ENCODE assay signal across 24 cellular contexts in the genomic region with DNA sequence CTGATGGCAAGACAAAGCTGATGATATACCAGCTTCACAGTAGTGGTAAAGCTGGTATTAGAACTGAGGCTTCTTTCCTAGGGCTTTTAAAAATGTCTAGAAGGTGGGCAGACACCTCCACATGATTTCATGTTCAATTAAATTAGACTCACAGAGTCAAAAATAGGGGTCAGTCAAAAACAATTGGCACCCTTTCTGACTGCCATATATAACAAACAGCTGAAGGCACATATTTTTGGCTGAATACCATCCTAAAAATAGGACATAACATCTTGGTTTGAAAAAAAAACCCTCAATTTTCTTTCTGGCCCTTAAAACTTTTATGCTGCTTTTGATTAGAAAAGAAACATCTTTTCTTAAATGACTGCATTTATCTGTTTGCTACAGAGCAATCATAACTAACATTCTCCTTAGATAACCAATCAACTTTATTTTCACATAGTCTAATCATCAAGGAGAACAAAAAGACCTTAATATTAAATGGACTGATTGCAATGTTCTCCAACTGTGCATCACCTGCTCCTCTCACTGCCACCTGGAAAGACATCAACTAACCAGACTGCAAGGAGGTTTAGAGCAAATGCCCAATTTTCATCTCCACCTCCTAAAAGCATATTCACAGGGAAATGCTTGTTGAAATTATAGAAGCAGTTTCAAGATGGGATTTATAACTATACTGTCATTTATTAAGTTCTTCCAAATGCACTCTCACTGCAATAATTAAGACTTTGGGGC. TPM values are rescaled to one million over a fixed set of nuclear protein-coding genes. Genes with fewer than 3 reads are reported as not detected.
A peak's percentile ranks its signal among the peaks of the same experiment; 100 is the strongest.
DNase-seq lines count a peak whose midpoint lies in the region; ATAC-seq and TF ChIP-seq lines count a peak whose summit lies in the region.
"Had no signal": no experiment of that assay in that cellular context is flagged by ENCODE, and none has a peak within 500 bp of the region (broad histone marks: within the 10 kb centered on the region; RNA-seq: fewer than 3 reads in every experiment).

No MANE protein-coding gene starts in this region.

- peak overlapping the region; percentile 86 for H3K27ac ChIP-seq in CD8-positive, alpha-beta T cell (ENCODE audit: low read depth, low read length)
- H3K27ac ChIP-seq in OCI-LY7 (ENCODE audit: low read depth, low read length, poor library complexity, severe bottlenecking) (no peak overlapping the region), prostate gland (no peak overlapping the region)
- H3K27ac ChIP-seq: SJCRH30 had no signal

- peaks cover 67% of the 10 kb centered on the region for H3K4me1 ChIP-seq in CD8-positive, alpha-beta T cell (ENCODE audit: insufficient read depth, low read length)
- H3K4me1 ChIP-seq in OCI-LY7 (ENCODE audit: insufficient read depth, low read length, poor library complexity, severe bottlenecking): peaks cover 31% of the 10 kb centered on the region
- H3K4me1 ChIP-seq in prostate gland (replicated peaks): peaks cover 3% of the 10 kb centered on the region

- H3K4me3 Mint-ChIP-seq in activated CD4-positive, alpha-beta T cell treated with anti-CD3 and anti-CD28 coated beads, Interleukin-2, amount 10 ng/mL, durations not matched to agents 24 days and 14 days: peak overlapping the region; percentile 52
- peak overlapping the region; percentile 89 for H3K4me3 Mint-ChIP-seq in CD8-positive, alpha-beta T cell
- H3K4me3 Mint-ChIP-seq in activated T-helper 17 cell treated with anti-CD3 and anti-CD28 coated beads, Interleukin-2, amount 50 U/mL, for 72 hours: no peak overlapping the region
- H3K4me3 Mint-ChIP-seq: GM23338 had no signal

- H3K4me3 ChIP-seq in CD8-positive, alpha-beta T cell (ENCODE audit: low read depth, low read length): peak overlapping the region; percentile 86
- no peak overlapping the region for H3K4me3 ChIP-seq in OCI-LY7 (ENCODE audit: low read depth, low read length, poor library complexity, severe bottlenecking)
- H3K4me3 ChIP-seq in prostate gland: no peak overlapping the region
- no peak overlapping the region for H3K4me3 ChIP-seq in MG63
- H3K4me3 ChIP-seq: GM23338, SJCRH30 had no signal

- no peak for DNase-seq in activated CD4-positive, alpha-beta T cell treated with anti-CD3 and anti-CD28 coated beads, Interleukin-2, amount 10 ng/mL, durations not matched to agents 24 days and 14 days
- DNase-seq in activated CD4-positive, alpha-beta T cell treated with anti-CD3 and anti-CD28 coated beads, Interleukin-2, amount 50 U/mL, for 1 hour: no peak
- DNase-seq in CD8-positive, alpha-beta T cell: no peak
- peak; percentile 55 for DNase-seq in myocyte (ENCODE audit: low read depth)
- no peak for DNase-seq in OCI-LY7 (ENCODE audit: low spot score)
- DNase-seq in prostate gland (ENCODE audit: low spot score): no peak
- no peak for DNase-seq in MG63
- DNase-seq: activated CD4-positive, alpha-beta T cell treated with anti-CD3 and anti-CD28 coated beads, Interleukin-2, amount 50 U/mL, for 48 hours; amygdala; dermis blood vessel endothelial cell; glutamatergic neuron; Karpas-422; kidney glomerular epithelial cell; mammary epithelial cell; NCI-H2029 treated with DMSO at 0.1 percent for 48 hours; NCI-H226; NCI-H82; SJCRH30; stimulated activated CD4-positive, alpha-beta T cell treated with anti-CD3 and anti-CD28 coated beads, Interleukin-4, amount 100 ng/mL, for 4 hours; trophoblast cell had no signal

- no peak overlapping the region for H2AFZ ChIP-seq in OCI-LY7 (ENCODE audit: low read length)
- H2AFZ ChIP-seq: GM23338 had no signal

- H3K27me3 Mint-ChIP-seq in activated CD4-positive, alpha-beta T cell treated with anti-CD3 and anti-CD28 coated beads, Interleukin-2, amount 10 ng/mL, durations not matched to agents 24 days and 14 days: no peaks in the 10 kb centered on the region
- H3K27me3 Mint-ChIP-seq in CD8-positive, alpha-beta T cell (ENCODE audit: low read depth): no peaks in the 10 kb centered on the region
- no peaks in the 10 kb centered on the region for H3K27me3 Mint-ChIP-seq in activated T-helper 17 cell treated with anti-CD3 and anti-CD28 coated beads, Interleukin-2, amount 50 U/mL, for 72 hours
- H3K27me3 Mint-ChIP-seq: T-cell had no signal

- TF ChIP-seq POLR2A in prostate gland (IDR thresholded peaks at IDR 0.05): no peak

- H3K79me2 ChIP-seq in OCI-LY7 (ENCODE audit: insufficient read depth, low read depth, low read length): peaks cover 25% of the 10 kb centered on the region

- peak overlapping the region; percentile 58 for H3K27ac Mint-ChIP-seq in activated CD4-positive, alpha-beta T cell treated with anti-CD3 and anti-CD28 coated beads, Interleukin-2, amount 10 ng/mL, durations not matched to agents 24 days and 14 days
- no peak overlapping the region for H3K27ac Mint-ChIP-seq in CD8-positive, alpha-beta T cell
- peak overlapping the region; percentile 83 for H3K27ac Mint-ChIP-seq in activated T-helper 17 cell treated with anti-CD3 and anti-CD28 coated beads, Interleukin-2, amount 50 U/mL, for 72 hours
- H3K27ac Mint-ChIP-seq: GM23338, T-cell had no signal

- CTCF ChIA-PET in CD8-positive, alpha-beta T cell (lab: Charles Lee): no interaction called here
- CTCF ChIA-PET in OCI-LY7 (lab: Charles Lee; ENCODE audit: unreplicated experiment): no interaction called here

- no peaks in the 10 kb centered on the region for H4K20me1 ChIP-seq in OCI-LY7 (ENCODE audit: insufficient read depth, low read length)

- no peak overlapping the region for H3K4me2 ChIP-seq in OCI-LY7 (ENCODE audit: low read length)
- H3K4me2 ChIP-seq: GM23338 had no signal

- no peaks in the 10 kb centered on the region for H3K36me3 ChIP-seq in CD8-positive, alpha-beta T cell (ENCODE audit: insufficient read depth, low read length)
- H3K36me3 ChIP-seq in OCI-LY7 (ENCODE audit: insufficient read depth, low read length): peaks cover 56% of the 10 kb centered on the region
- H3K36me3 ChIP-seq in prostate gland: no peaks in the 10 kb centered on the region
- peaks cover 54% of the 10 kb centered on the region for H3K36me3 ChIP-seq in MG63

- no peaks in the 10 kb centered on the region for H3K9me3 ChIP-seq in CD8-positive, alpha-beta T cell (ENCODE audit: low read length)
- H3K9me3 ChIP-seq in OCI-LY7 (ENCODE audit: low read length) (no peaks in the 10 kb centered on the region), prostate gland (no peaks in the 10 kb centered on the region), MG63 (no peaks in the 10 kb centered on the region)
- H3K9me3 ChIP-seq: SJCRH30 had no signal

- ATAC-seq in CD8-positive, alpha-beta T cell: no peak
- no peak for ATAC-seq in activated T-helper 17 cell treated with anti-CD3 and anti-CD28 coated beads, Interleukin-2, amount 50 U/mL, for 72 hours (replicated peaks)
- ATAC-seq: GM23338, Panc1 had no signal

- no peak for TF ChIP-seq CTCF in CD8-positive, alpha-beta T cell (IDR thresholded peaks at IDR 0.05)
- TF ChIP-seq CTCF in OCI-LY7 (conservative IDR thresholded peaks at IDR 0.05; ENCODE audit: low read length) (no peak), prostate gland (IDR thresholded peaks at IDR 0.05) (no peak)

- no peaks in the 10 kb centered on the region for H3K9me2 ChIP-seq in OCI-LY7 (ENCODE audit: insufficient read depth, low read length)

- POLR2A ChIA-PET in CD8-positive, alpha-beta T cell (lab: Charles Lee): interaction anchor here (4.4 kb wide), 1 partner anchor 208 kb away, joined by 29 read pairs; a partner anchor contains a TSS
- POLR2A ChIA-PET in OCI-LY7 (lab: Charles Lee): no interaction called here

- H3K4me1 Mint-ChIP-seq in activated CD4-positive, alpha-beta T cell treated with anti-CD3 and anti-CD28 coated beads, Interleukin-2, amount 10 ng/mL, durations not matched to agents 24 days and 14 days: peaks cover 25% of the 10 kb centered on the region
- H3K4me1 Mint-ChIP-seq in CD8-positive, alpha-beta T cell (ENCODE audit: low read depth): peaks cover 32% of the 10 kb centered on the region
- peaks cover 18% of the 10 kb centered on the region for H3K4me1 Mint-ChIP-seq in activated T-helper 17 cell treated with anti-CD3 and anti-CD28 coated beads, Interleukin-2, amount 50 U/mL, for 72 hours

- BruUV-seq in OCI-LY7 (replicated peaks; lab: Mats Ljungman, UMichigan): no TSS peak

- H3K36me3 Mint-ChIP-seq in activated CD4-positive, alpha-beta T cell treated with anti-CD3 and anti-CD28 coated beads, Interleukin-2, amount 10 ng/mL, durations not matched to agents 24 days and 14 days (ENCODE audit: low read depth): peaks cover 13% of the 10 kb centered on the region
- peaks cover 34% of the 10 kb centered on the region for H3K36me3 Mint-ChIP-seq in CD8-positive, alpha-beta T cell
- no peaks in the 10 kb centered on the region for H3K36me3 Mint-ChIP-seq in activated T-helper 17 cell treated with anti-CD3 and anti-CD28 coated beads, Interleukin-2, amount 50 U/mL, for 72 hours (ENCODE audit: low read depth)

- H3K27me3 ChIP-seq in CD8-positive, alpha-beta T cell (ENCODE audit: insufficient read depth, low read length): no peaks in the 10 kb centered on the region
- no peaks in the 10 kb centered on the region for H3K27me3 ChIP-seq in prostate gland (replicated peaks; ENCODE audit: insufficient read depth)
- H3K27me3 ChIP-seq in MG63: no peaks in the 10 kb centered on the region
- H3K27me3 ChIP-seq: SJCRH30 had no signal

- intact Hi-C loops in activated CD4-positive, alpha-beta T cell treated with anti-CD3 and anti-CD28 coated beads, Interleukin-2, amount 10 ng/mL, durations not matched to agents 24 days and 14 days (cut with micrococcal nuclease): no loop called here
- intact Hi-C loops in CD8-positive, alpha-beta T cell (cut with DNase I, micrococcal nuclease): loop anchor here in 1 of 2 experiments (2.0 to 10.0 kb wide), 2 partner anchors 98 to 614 kb away; no protein-coding TSS in a partner anchor
- intact Hi-C loops in OCI-LY7 (cut with micrococcal nuclease; ENCODE audit: unreplicated experiment): no loop called here
- intact Hi-C loops in prostate gland (cut with DNase I): no loop called here

- H3K9me3 Mint-ChIP-seq in activated CD4-positive, alpha-beta T cell treated with anti-CD3 and anti-CD28 coated beads, Interleukin-2, amount 10 ng/mL, durations not matched to agents 24 days and 14 days: no peaks in the 10 kb centered on the region
- no peaks in the 10 kb centered on the region for H3K9me3 Mint-ChIP-seq in CD8-positive, alpha-beta T cell
- H3K9me3 Mint-ChIP-seq in activated T-helper 17 cell treated with anti-CD3 and anti-CD28 coated beads, Interleukin-2, amount 50 U/mL, for 72 hours: no peaks in the 10 kb centered on the region
- H3K9me3 Mint-ChIP-seq: GM23338, T-cell had no signal

RNA-seq across cellular contexts. Expression of a gene that starts 3.2 kb away (rescaled TPM):
- total RNA-seq in activated CD4-positive, alpha-beta T cell treated with anti-CD3 and anti-CD28 coated beads, Interleukin-2, amount 10 ng/mL, durations not matched to agents 24 days and 14 days: 10.0 and 10.3 TPM in 2 replicates
- total RNA-seq in CD8-positive, alpha-beta T cell: 10 to 100 TPM; 77.9 to 79.5 TPM
- 10 to 100 TPM; 14.9 to 18.4 TPM for total RNA-seq in activated T-helper 17 cell treated with anti-CD3 and anti-CD28 coated beads, Interleukin-2, amount 50 U/mL, for 72 hours
- total RNA-seq in myocyte (8.7 and 24.7 TPM in 2 replicates), OCI-LY7 (2022) (8.4 and 8.7 TPM in 2 replicates), prostate gland (1 to 10 TPM; 4.9 to 6.1 TPM)
- 7.0 TPM for polyA plus RNA-seq in myocyte (2012)
- total RNA-seq in OCI-LY7 (2014; rRNA removed; shearing (Covaris generic)): 3.6 and 4.3 TPM in 2 replicates
- 11.3 and 30.2 TPM in 2 replicates for total RNA-seq in MG63 (2014; rRNA removed; shearing (Covaris generic); ENCODE audit: low replicate concordance)

RNA-seq across cellular contexts. Expression of a gene that starts 3.3 kb away (rescaled TPM):
- total RNA-seq in activated CD4-positive, alpha-beta T cell treated with anti-CD3 and anti-CD28 coated beads, Interleukin-2, amount 10 ng/mL, durations not matched to agents 24 days and 14 days: 28.0 and 30.7 TPM in 2 replicates
- total RNA-seq in CD8-positive, alpha-beta T cell: 1 to 10 TPM; 1.4 to 1.5 TPM
- total RNA-seq in activated T-helper 17 cell treated with anti-CD3 and anti-CD28 coated beads, Interleukin-2, amount 50 U/mL, for 72 hours: 10 to 100 TPM; 13.5 to 32.2 TPM
- total RNA-seq in myocyte: 26.3 and 31.1 TPM in 2 replicates
- polyA plus RNA-seq in myocyte (2012): 18.7 TPM
- 11.9 and 14.9 TPM in 2 replicates for total RNA-seq in OCI-LY7 (2014; rRNA removed; shearing (Covaris generic))
- total RNA-seq in OCI-LY7 (2022): 17.7 and 26.0 TPM in 2 replicates
- total RNA-seq in prostate gland: 10 to 100 TPM; 10.0 to 10.8 TPM
- total RNA-seq in MG63 (2014; rRNA removed; shearing (Covaris generic); ENCODE audit: low replicate concordance): 47.8 and 64.6 TPM in 2 replicates

Comparison
In these comparisons a context has a peak if more than half of its experiments do, and no peak if none do; other contexts are left out.
1. RNA of a gene that starts 3.3 kb away (total RNA-seq): 47.8 to 64.6 TPM in MG63, 13.5 to 32.2 TPM in activated T-helper 17 cell treated with anti-CD3 and anti-CD28 coated beads, Interleukin-2, amount 50 U/mL, for 72 hours, 26.3 to 31.1 TPM in myocyte, 28.0 to 30.7 TPM in activated CD4-positive, alpha-beta T cell treated with anti-CD3 and anti-CD28 coated beads, Interleukin-2, amount 10 ng/mL, durations not matched to agents 24 days and 14 days, 11.9 to 26.0 TPM in OCI-LY7 and 10.0 to 10.8 TPM in prostate gland; 1.4 to 1.5 TPM in CD8-positive, alpha-beta T cell; every median in the first group is over 4 times any median in the second.